ENCODE assay signal across 14 cellular contexts in genomic region chrX:136159615-136160025, GRCh38. TPM values are rescaled to one million over a fixed set of nuclear protein-coding genes. Genes with fewer than 3 reads are reported as not detected.
A peak's percentile ranks its signal among the peaks of the same experiment; 100 is the strongest.
DNase-seq lines count a peak whose midpoint lies in the region; TF ChIP-seq lines count a peak whose summit lies in the region.
"Had no signal": no experiment of that assay in that cellular context is flagged by ENCODE, and none has a peak within 500 bp of the region (broad histone marks: within the 10 kb centered on the region; RNA-seq: fewer than 3 reads in every experiment).

No MANE protein-coding gene starts in this region.

- POLR2A ChIA-PET in GM10248 (lab: Yijun Ruan, JAX) = no interaction called here

- no peak for TF ChIP-seq CTCF in esophagus muscularis mucosa (IDR thresholded peaks at IDR 0.05)
- no peak for TF ChIP-seq CTCF in GM10248 (IDR thresholded peaks at IDR 0.05; ENCODE audit: control extremely low read depth, extremely low read depth, low read depth, missing control alignments)

- peak overlapping the region; percentile 94 to 99 (median 98) for H3K27ac ChIP-seq in esophagus muscularis mucosa (replicated peaks in 1 of 4)
- peak overlapping the region; percentile 67 for H3K27ac ChIP-seq in rectal smooth muscle tissue (ENCODE audit: low read depth, low read length)
- H3K27ac ChIP-seq: adrenal gland had no signal

- no peak overlapping the region for H3K9ac ChIP-seq in rectal smooth muscle tissue (ENCODE audit: low read length)

- H3K4me3 ChIP-seq in esophagus muscularis mucosa = no peak overlapping the region
- no peak overlapping the region for H3K4me3 ChIP-seq in rectal smooth muscle tissue (ENCODE audit: low read length)
- H3K4me3 ChIP-seq: adrenal gland, GM23338, heart left ventricle had no signal

- 57% methylated on average over 2 of the region's 2 CpGs for WGBS in esophagus muscularis mucosa

- H3K36me3 ChIP-seq in esophagus muscularis mucosa (no peaks in the 10 kb centered on the region), rectal smooth muscle tissue (ENCODE audit: control insufficient read depth, insufficient read depth, low read length) (no peaks in the 10 kb centered on the region)
- H3K36me3 ChIP-seq: adrenal gland, heart left ventricle had no signal

- CTCF ChIA-PET in GM10248 (lab: Yijun Ruan, JAX) = interaction anchor here (1.7 kb wide), 1 partner anchor 131 kb away, joined by 8 read pairs; no protein-coding TSS in a partner anchor

- peak; percentile 11 for DNase-seq in GDM1 (lab: John Stamatoyannopoulos, UW)
- peak; percentile 49 to 82 for DNase-seq in NOMO-1 (lab: John Stamatoyannopoulos, UW; ENCODE audit: unreplicated experiment in 2 of 2)
- DNase-seq in esophagus muscularis mucosa (ENCODE audit: extremely low spot score) = no peak
- DNase-seq in GM19240 (ENCODE audit: insufficient read length, low spot score) = no peak
- no peak for DNase-seq in NK-92 treated with Interleukin-12 subunit alpha and Interleukin-12 subunit beta, amount 100 ng/mL, for 24 hours (lab: John Stamatoyannopoulos, UW)
- no peak for DNase-seq in GM10248 (ENCODE audit: extremely low spot score)
- DNase-seq in NCI-H2227 treated with DMSO at 0.1 percent for 48 hours (lab: John Stamatoyannopoulos, UW) = no peak
- DNase-seq: activated CD4-positive, alpha-beta memory T cell treated with anti-CD3 and anti-CD28 coated beads, Interleukin-2, amount 10 ng/mL, durations not matched to agents 7 days and 5 days; adrenal gland; heart left ventricle; NCI-H524; stimulated activated naive B cell treated with anti-CD40 and anti-IgM and Interleukin-4, amounts not matched to agents 10 μg/mL and 1 μg/mL and 100 μg/mL, for 72 hours had no signal

- H3K9me3 ChIP-seq in esophagus muscularis mucosa = no peaks in the 10 kb centered on the region
- H3K9me3 ChIP-seq: adrenal gland, heart left ventricle had no signal

- no peaks in the 10 kb centered on the region for H3K27me3 ChIP-seq in esophagus muscularis mucosa
- peaks cover 3% of the 10 kb centered on the region for H3K27me3 ChIP-seq in rectal smooth muscle tissue (ENCODE audit: control insufficient read depth, insufficient read depth, low read length)

- intact Hi-C loops in esophagus muscularis mucosa (cut with DNase I) = loop anchor here (5.0 kb wide), 1 partner anchor 127 kb away; no protein-coding TSS in a partner anchor

- no peak for TF ChIP-seq EP300 in esophagus muscularis mucosa (IDR thresholded peaks at IDR 0.05)

- no peak for TF ChIP-seq POLR2A in esophagus muscularis mucosa (IDR thresholded peaks at IDR 0.05; ENCODE audit: low read depth)

- H3K4me1 ChIP-seq in esophagus muscularis mucosa (peaks cover 27 to 92% (median 60%) of the 10 kb centered on the region in 4 donors), rectal smooth muscle tissue (ENCODE audit: control insufficient read depth, insufficient read depth, low read length) (peaks cover 17% of the 10 kb centered on the region)
- H3K4me1 ChIP-seq: adrenal gland had no signal

RNA-seq across cellular contexts. Expression of gene FHL1, which starts 12.3 kb away (rescaled TPM):
- total RNA-seq in esophagus muscularis mucosa = 1,000 to 10,000 TPM; 2,189 to 3,092 (median 2,823) TPM

Comparison
In these comparisons a context has a peak if more than half of its experiments do, and no peak if none do; other contexts are left out.
1. DNase-seq: peak in GDM1 (single experiment) and NOMO-1 (2 of 2); none in esophagus muscularis mucosa (single experiment), GM19240 (single experiment), NK-92 treated with Interleukin-12 subunit alpha and Interleukin-12 subunit beta, amount 100 ng/mL, for 24 hours (single experiment), GM10248 (single experiment) and NCI-H2227 treated with DMSO at 0.1 percent for 48 hours (single experiment).